In the genomic region with DNA sequence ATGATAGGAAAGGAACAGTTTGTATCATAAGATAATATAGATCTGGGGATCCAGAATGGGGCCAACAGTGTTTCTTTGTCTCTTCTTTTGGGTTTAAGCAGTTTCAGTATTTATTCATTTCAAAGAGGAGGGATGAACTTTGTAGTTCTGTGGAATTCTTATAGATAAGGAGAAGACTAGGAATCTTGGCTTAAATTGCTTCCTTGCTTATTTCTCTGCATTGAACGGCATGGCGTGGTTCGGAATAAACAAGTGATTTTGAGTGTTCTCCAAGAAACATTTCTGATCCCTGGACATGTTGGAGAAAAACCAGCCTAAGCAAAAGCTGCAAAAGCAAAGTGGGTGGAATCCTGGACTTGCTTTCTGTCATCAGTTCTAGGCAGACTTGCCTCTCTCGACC, we compare ENCODE assay signal across 38 cellular contexts.
"Had no signal": no experiment of that assay in that cellular context is flagged by ENCODE, and none has a peak within 500 bp of the region (broad histone marks: within the 10 kb centered on the region; RNA-seq: fewer than 3 reads in every experiment).

No MANE protein-coding gene starts in this region.

- H3K27me3 ChIP-seq: brain microvascular endothelial cell, cardiac muscle cell, Peyer's patch had no signal

- H3K9me3 Mint-ChIP-seq: activated CD4-positive, alpha-beta memory T cell treated with anti-CD3 and anti-CD28 coated beads, Interleukin-2, amount 10 ng/mL, durations not matched to agents 7 days and 5 days; activated naive CD4-positive, alpha-beta T cell treated with anti-CD3 and anti-CD28 coated beads, Interleukin-2, amount 10 ng/mL, durations not matched to agents 7 days and 5 days; activated naive CD8-positive, alpha-beta T cell treated with anti-CD3 and anti-CD28 coated beads, Interleukin-2, amount 50 U/mL, for 24 hours; IgD-negative memory B cell; T-cell had no signal

- H3K27me3 Mint-ChIP-seq: T-cell had no signal

- H3K4me1 Mint-ChIP-seq: activated CD4-positive, alpha-beta memory T cell treated with anti-CD3 and anti-CD28 coated beads, Interleukin-2, amount 10 ng/mL, durations not matched to agents 7 days and 5 days; activated CD8-positive, alpha-beta memory T cell treated with anti-CD3 and anti-CD28 coated beads, Interleukin-2, amount 10 ng/mL, durations not matched to agents 7 days and 5 days; activated naive CD4-positive, alpha-beta T cell treated with anti-CD3 and anti-CD28 coated beads, Interleukin-2, amount 10 ng/mL, durations not matched to agents 7 days and 5 days; activated naive CD8-positive, alpha-beta T cell treated with anti-CD3 and anti-CD28 coated beads, Interleukin-2, amount 50 U/mL, for 24 hours; T-cell; T-helper 17 cell had no signal

- H3K4me3 Mint-ChIP-seq: activated CD4-positive, alpha-beta memory T cell treated with anti-CD3 and anti-CD28 coated beads, Interleukin-2, amount 10 ng/mL, durations not matched to agents 7 days and 5 days; activated CD8-positive, alpha-beta memory T cell treated with anti-CD3 and anti-CD28 coated beads, Interleukin-2, amount 10 ng/mL, durations not matched to agents 7 days and 5 days; activated naive CD4-positive, alpha-beta T cell treated with anti-CD3 and anti-CD28 coated beads, Interleukin-2, amount 10 ng/mL, durations not matched to agents 7 days and 5 days; activated naive CD8-positive, alpha-beta T cell; activated naive CD8-positive, alpha-beta T cell treated with anti-CD3 and anti-CD28 coated beads, Interleukin-2, amount 50 U/mL, for 24 hours; IgD-negative memory B cell; T-cell; T-helper 17 cell had no signal

- H3K27ac Mint-ChIP-seq: activated CD4-positive, alpha-beta memory T cell treated with anti-CD3 and anti-CD28 coated beads, Interleukin-2, amount 10 ng/mL, durations not matched to agents 7 days and 5 days; activated CD8-positive, alpha-beta memory T cell treated with anti-CD3 and anti-CD28 coated beads, Interleukin-2, amount 10 ng/mL, durations not matched to agents 7 days and 5 days; activated naive CD4-positive, alpha-beta T cell treated with anti-CD3 and anti-CD28 coated beads, Interleukin-2, amount 10 ng/mL, durations not matched to agents 7 days and 5 days; activated naive CD8-positive, alpha-beta T cell; activated naive CD8-positive, alpha-beta T cell treated with anti-CD3 and anti-CD28 coated beads, Interleukin-2, amount 50 U/mL, for 24 hours; IgD-negative memory B cell; T-cell; T-helper 17 cell had no signal

- DNase-seq: activated CD4-positive, alpha-beta memory T cell treated with anti-CD3 and anti-CD28 coated beads, Interleukin-2, amount 10 ng/mL, durations not matched to agents 7 days and 5 days; activated CD4-positive, alpha-beta T cell treated with anti-CD3 and anti-CD28 coated beads for 1 hour; activated CD4-positive, alpha-beta T cell treated with anti-CD3 and anti-CD28 coated beads for 48 hours; activated CD4-positive, CD25-positive, alpha-beta regulatory T cell; activated CD8-positive, alpha-beta memory T cell treated with anti-CD3 and anti-CD28 coated beads for 24 hours; activated CD8-positive, alpha-beta memory T cell treated with anti-CD3 and anti-CD28 coated beads, Interleukin-2, amount 10 ng/mL, durations not matched to agents 7 days and 5 days; activated CD8-positive, alpha-beta memory T cell treated with anti-CD3 and anti-CD28 coated beads, Interleukin-2, amount 50 U/mL, for 48 hours; activated effector memory CD4-positive, alpha-beta T cell treated with Interleukin-2 at 50 U/mL for 16 hours; activated naive CD4-positive, alpha-beta T cell treated with anti-CD3 and anti-CD28 coated beads, Interleukin-2, amount 10 ng/mL, durations not matched to agents 7 days and 5 days; activated naive CD8-positive, alpha-beta T cell treated with anti-CD3 and anti-CD28 coated beads, Interleukin-2, amount 50 U/mL, for 24 hours; activated T-cell treated with anti-CD3 and anti-CD28 coated beads, Interleukin-2, amount 50 U/mL, for 48 hours; amniotic stem cell; aorta; brain microvascular endothelial cell; Kasumi-1; KG1; MM.1S; MV-4-11; NCI-H1092; NCI-H1436 treated with DMSO at 0.1 percent for 48 hours; NCI-H1694 treated with DMSO at 0.1 percent for 48 hours; NCI-H2029 treated with DMSO at 0.1 percent for 48 hours; NCI-H2171 treated with DMSO at 0.1 percent for 48 hours; NCI-H2227 treated with DMSO at 0.1 percent for 48 hours; NCI-H446 treated with DMSO at 0.1 percent for 48 hours; NCI-H524; NCI-H69; PC-3; Peyer's patch; SIG-M5; T-cell; T-helper 17 cell; T1000; WERI-Rb-1 had no signal

- H3K4me1 ChIP-seq: Peyer's patch had no signal

- H3K27ac ChIP-seq: brain microvascular endothelial cell, cardiac muscle cell, Peyer's patch, RWPE1, WERI-Rb-1 had no signal

- H3K36me3 ChIP-seq: brain microvascular endothelial cell, cardiac muscle cell, Peyer's patch, WERI-Rb-1 had no signal

- H3K4me3 ChIP-seq: cardiac muscle cell, Peyer's patch had no signal

- H3K9me3 ChIP-seq: Peyer's patch had no signal

- H3K36me3 Mint-ChIP-seq: activated CD8-positive, alpha-beta memory T cell treated with anti-CD3 and anti-CD28 coated beads, Interleukin-2, amount 10 ng/mL, durations not matched to agents 7 days and 5 days; activated naive CD4-positive, alpha-beta T cell treated with anti-CD3 and anti-CD28 coated beads, Interleukin-2, amount 10 ng/mL, durations not matched to agents 7 days and 5 days; activated naive CD8-positive, alpha-beta T cell; IgD-negative memory B cell; T-cell had no signal
